8 cellular contexts compared by ENCODE assay signal in genomic region chr3:14261229-14261628, GRCh38.
A peak's percentile ranks its signal among the peaks of the same experiment; 100 is the strongest.
DNase-seq lines count a peak whose midpoint lies in the region; ATAC-seq, FAIRE-seq and TF ChIP-seq lines count a peak whose summit lies in the region.

No MANE protein-coding gene starts in this region.

- H3K27ac Mint-ChIP-seq in activated CD4-positive, alpha-beta T cell treated with anti-CD3 and anti-CD28 coated beads for 36 hours = no peak overlapping the region
- H3K27ac Mint-ChIP-seq in central memory CD8-positive, alpha-beta T cell (ENCODE audit: low read depth) = no peak overlapping the region

- H3K9me3 ChIP-seq in AG04450 (ENCODE audit: control insufficient read depth, insufficient read depth, low read length) = no peaks in the 10 kb centered on the region; the same call in 1 of the 2 replicates

- TF ChIP-seq CTCF in AG04450 (IDR thresholded peaks at IDR 0.05; ENCODE audit: low read depth, low read length) = peak; percentile 99

- ATAC-seq in activated CD4-positive, alpha-beta T cell treated with anti-CD3 and anti-CD28 coated beads for 36 hours = peak; percentile 85
- ATAC-seq in central memory CD8-positive, alpha-beta T cell (replicated peaks; ENCODE audit: extremely low read depth, poor library complexity, severe bottlenecking) = peak; percentile 28
- ATAC-seq in HG03469 (IDR thresholded peaks at IDR 0.05; ENCODE audit: unreplicated experiment) = no peak

- POLR2A ChIA-PET in AG04450 (lab: Yijun Ruan, JAX) = interaction anchor here (0.7 kb wide), 1 partner anchor 27 kb away, joined by 4 read pairs; no protein-coding TSS in a partner anchor
- POLR2A ChIA-PET in activated CD4-positive, alpha-beta T cell treated with anti-CD3 and anti-CD28 coated beads for 36 hours (lab: Charles Lee) = no interaction called here

- DNase-seq in AG04450 (ENCODE audit: low read depth, low spot score) = peak; percentile 48
- DNase-seq in GM19239 (ENCODE audit: insufficient read length, low spot score) = peak; percentile 82
- DNase-seq in NCI-H2196 treated with DMSO at 0.1 percent for 48 hours (lab: John Stamatoyannopoulos, UW; ENCODE audit: unreplicated experiment) = peak; percentile 33
- peak; percentile 87 for DNase-seq in activated CD4-positive, alpha-beta T cell treated with anti-CD3 and anti-CD28 coated beads for 36 hours
- DNase-seq in central memory CD8-positive, alpha-beta T cell (ENCODE audit: low spot score in 2 of 2) = peak; percentile 45 to 69
- DNase-seq in left kidney (ENCODE audit: low read depth, low spot score) = peak; percentile 91
- peak; percentile 82 for DNase-seq in stimulated activated CD4-positive, alpha-beta T cell treated with anti-CD3 and anti-CD28 coated beads, Interleukin-4, amount 100 ng/mL, for 24 hours

- no peaks in the 10 kb centered on the region for H3K27me3 Mint-ChIP-seq in activated CD4-positive, alpha-beta T cell treated with anti-CD3 and anti-CD28 coated beads for 36 hours
- peaks cover 26% of the 10 kb centered on the region for H3K27me3 Mint-ChIP-seq in central memory CD8-positive, alpha-beta T cell

- H3K27ac ChIP-seq in AG04450 (ENCODE audit: low read depth, low read length) = no peak overlapping the region

- no peaks in the 10 kb centered on the region for H3K36me3 Mint-ChIP-seq in activated CD4-positive, alpha-beta T cell treated with anti-CD3 and anti-CD28 coated beads for 36 hours (ENCODE audit: low read depth)
- H3K36me3 Mint-ChIP-seq in central memory CD8-positive, alpha-beta T cell (ENCODE audit: insufficient read depth) = no peaks in the 10 kb centered on the region

- no peaks in the 10 kb centered on the region for H3K4me1 Mint-ChIP-seq in activated CD4-positive, alpha-beta T cell treated with anti-CD3 and anti-CD28 coated beads for 36 hours
- no peaks in the 10 kb centered on the region for H3K4me1 Mint-ChIP-seq in central memory CD8-positive, alpha-beta T cell

- peak; percentile 76 for FAIRE-seq in GM19239 (lab: Jason Lieb, UNC)

- H3K27me3 ChIP-seq in AG04450 (ENCODE audit: control insufficient read depth, insufficient read depth, low read length) = no peaks in the 10 kb centered on the region

- intact Hi-C loops in activated CD4-positive, alpha-beta T cell treated with anti-CD3 and anti-CD28 coated beads for 36 hours (cut with DNase I, micrococcal nuclease) = loop anchor here (1.0 to 10.0 kb wide), 6 partner anchors 58 to 366 kb away; no protein-coding TSS in a partner anchor

- CTCF ChIA-PET in AG04450 (lab: Charles Lee) = interaction anchor here (0.6 to 6.7 kb wide), 53 partner anchors 9 to 391 kb away, joined by 3 to 112 read pairs (median 4); partner anchors contain the start of genes CCDC174, LSM3, SLC6A6 and XPC
- CTCF ChIA-PET in activated CD4-positive, alpha-beta T cell treated with anti-CD3 and anti-CD28 coated beads for 36 hours (lab: Charles Lee) = interaction anchor here (0.6 to 3.0 kb wide), 22 partner anchors 9 to 366 kb away, joined by 3 to 19 read pairs (median 3); no protein-coding TSS in a partner anchor

- no peak overlapping the region for H3K4me3 Mint-ChIP-seq in activated CD4-positive, alpha-beta T cell treated with anti-CD3 and anti-CD28 coated beads for 36 hours
- H3K4me3 Mint-ChIP-seq in central memory CD8-positive, alpha-beta T cell = no peak overlapping the region

- H3K4me3 ChIP-seq in AG04450 (ENCODE audit: low read depth, low read length) = no peak overlapping the region

- H3K9me3 Mint-ChIP-seq in activated CD4-positive, alpha-beta T cell treated with anti-CD3 and anti-CD28 coated beads for 36 hours (ENCODE audit: low read depth) = no peaks in the 10 kb centered on the region
- H3K9me3 Mint-ChIP-seq in central memory CD8-positive, alpha-beta T cell = no peaks in the 10 kb centered on the region

Comparison
In these comparisons a context has a peak if more than half of its experiments do, and no peak if none do; other contexts are left out.
1. DNase-seq: peak in every context shown above with its lines; median percentile 91 in left kidney; 87 in activated CD4-positive, alpha-beta T cell treated with anti-CD3 and anti-CD28 coated beads for 36 hours; 82 in GM19239; 82 in stimulated activated CD4-positive, alpha-beta T cell treated with anti-CD3 and anti-CD28 coated beads, Interleukin-4, amount 100 ng/mL, for 24 hours; 57 in central memory CD8-positive, alpha-beta T cell; 48 in AG04450; 33 in NCI-H2196 treated with DMSO at 0.1 percent for 48 hours.